Comparison of ENCODE assay signal across 8 cellular contexts in the genomic region with DNA sequence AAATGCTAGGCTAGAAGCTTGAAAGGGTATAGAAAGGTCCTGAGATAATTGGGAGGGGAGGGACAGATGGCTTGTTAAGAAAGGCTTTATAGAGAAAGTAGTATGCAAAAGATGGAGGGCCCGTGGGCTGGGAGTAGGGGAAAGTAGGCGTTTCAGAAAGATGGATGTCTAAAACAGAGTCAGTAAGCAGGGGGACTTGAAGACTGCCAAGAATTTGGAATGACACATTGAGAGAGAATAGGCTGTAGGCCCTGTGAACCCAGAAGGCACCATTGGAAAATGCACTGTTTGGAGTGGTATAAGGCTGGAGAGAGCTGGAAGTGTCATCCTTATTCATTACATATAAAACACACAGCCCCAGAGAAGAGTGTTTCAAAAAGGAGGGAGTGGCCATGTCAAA. TPM values are rescaled to one million over a fixed set of nuclear protein-coding genes. Genes with fewer than 3 reads are reported as not detected.
A peak's percentile ranks its signal among the peaks of the same experiment; 100 is the strongest.
DNase-seq lines count a peak whose midpoint lies in the region; ATAC-seq, FAIRE-seq and TF ChIP-seq lines count a peak whose summit lies in the region.

No MANE protein-coding gene starts in this region.

- H2AFZ ChIP-seq in OCI-LY1 (ENCODE audit: low read length) = no peak overlapping the region

- TF ChIP-seq CTCF in OCI-LY1 (IDR thresholded peaks at IDR 0.05; ENCODE audit: low read length) (no peak), choroid plexus epithelial cell (conservative IDR thresholded peaks at IDR 0.05; ENCODE audit: low read depth, low read length) (no peak), mucosa of descending colon (IDR thresholded peaks at IDR 0.05) (no peak)

- peaks cover 57% of the 10 kb centered on the region for H3K36me3 ChIP-seq in OCI-LY1 (ENCODE audit: insufficient read depth, low read length)
- peaks cover 8% of the 10 kb centered on the region for H3K36me3 ChIP-seq in mucosa of descending colon (ENCODE audit: low read depth)

- no peaks in the 10 kb centered on the region for H3K27me3 ChIP-seq in OCI-LY1 (ENCODE audit: insufficient read depth, low read length)

- no peaks in the 10 kb centered on the region for H3K9me2 ChIP-seq in OCI-LY1 (ENCODE audit: low read depth, low read length)

- H3K79me2 ChIP-seq in OCI-LY1 (ENCODE audit: insufficient read depth, low read length) = peaks cover 51% of the 10 kb centered on the region

- no peak for ATAC-seq in mucosa of descending colon
- ATAC-seq in HG02623 (IDR thresholded peaks at IDR 0.05; ENCODE audit: unreplicated experiment) = no peak

- H3K4me3 ChIP-seq in OCI-LY1 (ENCODE audit: low read depth, low read length, poor library complexity, severe bottlenecking) = peak overlapping the region; percentile 80
- peak overlapping the region; percentile 98 for H3K4me3 ChIP-seq in choroid plexus epithelial cell (ENCODE audit: low read depth, low read length)
- peak overlapping the region; percentile 84 for H3K4me3 ChIP-seq in mucosa of descending colon

- H3K9me3 ChIP-seq in OCI-LY1 (ENCODE audit: low read length) (no peaks in the 10 kb centered on the region), mucosa of descending colon (no peaks in the 10 kb centered on the region)

- H3K4me1 ChIP-seq in OCI-LY1 (ENCODE audit: insufficient read depth, low read length, severe bottlenecking) (peaks cover 32% of the 10 kb centered on the region), mucosa of descending colon (ENCODE audit: low read depth) (peaks cover 17% of the 10 kb centered on the region)

- peak overlapping the region; percentile 70 for H3K4me2 ChIP-seq in OCI-LY1 (ENCODE audit: low read length)

- DNase-seq in NCI-H345 (lab: John Stamatoyannopoulos, UW) (peak; percentile 21), NCI-H345 treated with DMSO at 0.1 percent for 48 hours (lab: John Stamatoyannopoulos, UW; ENCODE audit: unreplicated experiment) (no peak), choroid plexus epithelial cell (ENCODE audit: low read depth) (peak; percentile 27), mucosa of descending colon (no peak), RCC 7860 (ENCODE audit: low spot score) (no peak), NCI-H1694 treated with DMSO at 0.1 percent for 48 hours (lab: John Stamatoyannopoulos, UW) (no peak)

- no peak for FAIRE-seq in RCC 7860 (lab: Jason Lieb, UNC)

- H4K20me1 ChIP-seq in OCI-LY1 (ENCODE audit: insufficient read depth, low read length) = peaks cover 4% of the 10 kb centered on the region; the same call in 1 of the 2 replicates

- peak overlapping the region; percentile 79 for H3K27ac ChIP-seq in OCI-LY1 (ENCODE audit: low read depth, low read length, poor library complexity, severe bottlenecking)

- H3K9ac ChIP-seq in OCI-LY1 (ENCODE audit: low read length) = peak overlapping the region; percentile 88

- intact Hi-C loops in mucosa of descending colon (cut with DNase I, micrococcal nuclease) = no loop called here

- no peaks in the 10 kb centered on the region for H3F3A ChIP-seq in OCI-LY1 (ENCODE audit: insufficient read depth, low read length)

RNA-seq across cellular contexts. Expression of a gene that starts 0.9 kb away (rescaled TPM):
- total RNA-seq in mucosa of descending colon = 10 to 100 TPM; 68.7 to 73.8 (median 69.3) TPM

RNA-seq across cellular contexts. Expression of a gene that starts 1.2 kb away (rescaled TPM):
- total RNA-seq in mucosa of descending colon = 10 to 100 TPM in 1 of 3 donors, 1 to 10 TPM in 2; 6.4 to 10.1 (median 8.5) TPM

RNA-seq across cellular contexts. Expression of a gene that starts 45.8 kb away (rescaled TPM):
- 10 to 100 TPM in 1 of 3 donors, 1 to 10 TPM in 2; 4.7 to 32.8 (median 5.1) TPM for total RNA-seq in mucosa of descending colon

Comparison
In these comparisons a context has a peak if more than half of its experiments do, and no peak if none do; other contexts are left out.
1. DNase-seq: peak in NCI-H345 (single experiment) and choroid plexus epithelial cell (single experiment); none in NCI-H345 treated with DMSO at 0.1 percent for 48 hours (single experiment), mucosa of descending colon (0 of 3), RCC 7860 (single experiment) and NCI-H1694 treated with DMSO at 0.1 percent for 48 hours (single experiment).
2. Peak in every context shown above with its lines, with median percentiles within 50 percentile points of each other: H3K4me3 ChIP-seq.